In genomic region chr1:145837658-145838057, GRCh38 we compare ENCODE assay signal across 27 cellular contexts. TPM values are rescaled to one million over a fixed set of nuclear protein-coding genes. Genes with fewer than 3 reads are reported as not detected.
"Had no signal": no experiment of that assay in that cellular context is flagged by ENCODE, and none has a peak within 500 bp of the region (broad histone marks: within the 10 kb centered on the region; RNA-seq: fewer than 3 reads in every experiment).

No MANE protein-coding gene starts in this region.

- H3K4me3 ChIP-seq: gastrocnemius medialis, mucosa of descending colon, prostate gland, sigmoid colon, tibial nerve had no signal

- H3K27me3 Mint-ChIP-seq: activated naive CD4-positive, alpha-beta T cell treated with anti-CD3 and anti-CD28 coated beads, Interleukin-2, amount 50 U/mL, for 24 hours; natural killer cell treated with Interleukin-12 subunit alpha and Interleukin-12 subunit beta and Interleukin-15 and Interleukin-18, amount 100 ng/mL, for 72 hours; stimulated activated memory B cell treated with anti-CD40 and anti-IgM and Interleukin-4, amounts not matched to agents 10 μg/mL and 1 μg/mL and 100 μg/mL, for 72 hours had no signal

- H3K27ac ChIP-seq: prostate gland, sigmoid colon, tibial nerve had no signal

- ATAC-seq: gastrocnemius medialis; left cardiac atrium; left ventricle myocardium superior; mucosa of descending colon; natural killer cell treated with Interleukin-12 subunit alpha and Interleukin-12 subunit beta and Interleukin-15 and Interleukin-18, amount 100 ng/mL, for 72 hours; stimulated activated memory B cell treated with anti-CD40 and anti-IgM and Interleukin-4, amounts not matched to agents 10 μg/mL and 1 μg/mL and 100 μg/mL, for 72 hours had no signal

- H3K9me3 Mint-ChIP-seq: activated naive CD4-positive, alpha-beta T cell treated with anti-CD3 and anti-CD28 coated beads, Interleukin-2, amount 50 U/mL, for 24 hours; natural killer cell treated with Interleukin-12 subunit alpha and Interleukin-12 subunit beta and Interleukin-15 and Interleukin-18, amount 100 ng/mL, for 72 hours; stimulated activated memory B cell treated with anti-CD40 and anti-IgM and Interleukin-4, amounts not matched to agents 10 μg/mL and 1 μg/mL and 100 μg/mL, for 72 hours; T-helper 2 cell treated with Interferon-gamma antibody and Interleukin-4, amounts not matched to agents 5 μg/mL and 100 μg/mL, for 36 hours had no signal

- DNase-seq: activated CD4-positive, alpha-beta T cell treated with anti-CD3 and anti-CD28 coated beads for 48 hours; activated CD4-positive, alpha-beta T cell treated with anti-CD3 and anti-CD28 coated beads, Interleukin-2, amount 50 U/mL, for 48 hours; activated CD4-positive, CD25-positive, alpha-beta regulatory T cell; activated CD8-positive, alpha-beta memory T cell treated with anti-CD3 and anti-CD28 coated beads for 24 hours; activated gamma-delta T cell; dermis blood vessel endothelial cell; effector CD4-positive, alpha-beta T cell; gastrocnemius medialis; glutamatergic neuron; islet precursor cell; left cardiac atrium; left ventricle myocardium superior; mucosa of descending colon; retina; sigmoid colon; small intestine; stimulated activated CD4-positive, alpha-beta T cell treated with anti-CD3 and anti-CD28 coated beads, Interleukin-4, amount 100 ng/mL, for 24 hours; T-helper 1 cell had no signal

- H3K9me3 ChIP-seq: gastrocnemius medialis, mucosa of descending colon, prostate gland, sigmoid colon, tibial nerve had no signal

- H3K4me1 Mint-ChIP-seq: activated naive CD4-positive, alpha-beta T cell treated with anti-CD3 and anti-CD28 coated beads, Interleukin-2, amount 50 U/mL, for 24 hours; stimulated activated memory B cell treated with anti-CD40 and anti-IgM and Interleukin-4, amounts not matched to agents 10 μg/mL and 1 μg/mL and 100 μg/mL, for 72 hours had no signal

- FAIRE-seq: colon, endometrium, small intestine had no signal

- H3K4me3 Mint-ChIP-seq: activated naive CD4-positive, alpha-beta T cell treated with anti-CD3 and anti-CD28 coated beads, Interleukin-2, amount 50 U/mL, for 24 hours; natural killer cell treated with Interleukin-12 subunit alpha and Interleukin-12 subunit beta and Interleukin-15 and Interleukin-18, amount 100 ng/mL, for 72 hours; stimulated activated memory B cell treated with anti-CD40 and anti-IgM and Interleukin-4, amounts not matched to agents 10 μg/mL and 1 μg/mL and 100 μg/mL, for 72 hours; T-helper 2 cell treated with Interferon-gamma antibody and Interleukin-4, amounts not matched to agents 5 μg/mL and 100 μg/mL, for 36 hours had no signal

- H3K4me1 ChIP-seq: prostate gland, sigmoid colon, tibial nerve had no signal

- H3K27me3 ChIP-seq: gastrocnemius medialis, sigmoid colon, tibial nerve had no signal

- H3K27ac Mint-ChIP-seq: activated naive CD4-positive, alpha-beta T cell treated with anti-CD3 and anti-CD28 coated beads, Interleukin-2, amount 50 U/mL, for 24 hours; natural killer cell treated with Interleukin-12 subunit alpha and Interleukin-12 subunit beta and Interleukin-15 and Interleukin-18, amount 100 ng/mL, for 72 hours; stimulated activated memory B cell treated with anti-CD40 and anti-IgM and Interleukin-4, amounts not matched to agents 10 μg/mL and 1 μg/mL and 100 μg/mL, for 72 hours; T-helper 2 cell treated with Interferon-gamma antibody and Interleukin-4, amounts not matched to agents 5 μg/mL and 100 μg/mL, for 36 hours had no signal

RNA-seq across cellular contexts. Expression of gene ANKRD35, which starts 48.0 kb away (rescaled TPM):
- total RNA-seq: osteocyte had no signal
